ENCODE assay signal across 8 cellular contexts in genomic region chr1:2468041-2468472, GRCh38. TPM values are rescaled to one million over a fixed set of nuclear protein-coding genes. Genes with fewer than 3 reads are reported as not detected.
DNase-seq lines count a peak whose midpoint lies in the region; ATAC-seq and TF ChIP-seq lines count a peak whose summit lies in the region.

No MANE protein-coding gene starts in this region.

- H3K9me3 Mint-ChIP-seq in T-helper 2 cell treated with Interferon-gamma antibody and Interleukin-4, amounts not matched to agents 5 μg/mL and 100 μg/mL, for 36 hours, result no peaks in the 10 kb centered on the region

- DNase-seq in T-helper 2 cell, result peak in 4 of 5 experiments; percentile 14 to 30 (median 21)
- no peak for DNase-seq in T-helper 2 cell treated with Interferon-gamma antibody and Interleukin-4, amounts not matched to agents 5 μg/mL and 100 μg/mL, for 36 hours (ENCODE audit: low spot score)
- peak; percentile 6 to 26 for DNase-seq in activated CD4-positive, alpha-beta T cell treated with anti-CD3 and anti-CD28 coated beads, Interleukin-2, amount 50 U/mL, for 4 hours
- DNase-seq in erythroblast (lab: John Stamatoyannopoulos, UW), result peak; percentile 28 to 39
- DNase-seq in stimulated activated CD8-positive, alpha-beta memory T cell treated with anti-CD3 and anti-CD28 coated beads, Interleukin-4, amount 100 ng/mL, for 24 hours (ENCODE audit: low read depth), result peak; percentile 24
- DNase-seq in sciatic nerve (ENCODE audit: low spot score), result no peak
- DNase-seq in dedifferentiated amniotic fluid mesenchymal stem cell (ENCODE audit: extremely low spot score), result no peak
- no peak for DNase-seq in pons (ENCODE audit: low spot score)

- no peak overlapping the region for H3K27ac Mint-ChIP-seq in T-helper 2 cell treated with Interferon-gamma antibody and Interleukin-4, amounts not matched to agents 5 μg/mL and 100 μg/mL, for 36 hours

- TF ChIP-seq POLR2A in erythroblast (IDR thresholded peaks at IDR 0.05; ENCODE audit: low read length), result no peak

- no peak for ATAC-seq in sciatic nerve

- H3K27me3 Mint-ChIP-seq in T-helper 2 cell treated with Interferon-gamma antibody and Interleukin-4, amounts not matched to agents 5 μg/mL and 100 μg/mL, for 36 hours (ENCODE audit: low read depth), result no peaks in the 10 kb centered on the region

- peaks cover 2% of the 10 kb centered on the region for H3K4me1 Mint-ChIP-seq in T-helper 2 cell treated with Interferon-gamma antibody and Interleukin-4, amounts not matched to agents 5 μg/mL and 100 μg/mL, for 36 hours (ENCODE audit: low read depth)

- no peak overlapping the region for H3K4me3 Mint-ChIP-seq in T-helper 2 cell treated with Interferon-gamma antibody and Interleukin-4, amounts not matched to agents 5 μg/mL and 100 μg/mL, for 36 hours

- intact Hi-C loops in sciatic nerve (cut with DNase I), result no loop called here

- no peaks in the 10 kb centered on the region for H3K36me3 Mint-ChIP-seq in T-helper 2 cell treated with Interferon-gamma antibody and Interleukin-4, amounts not matched to agents 5 μg/mL and 100 μg/mL, for 36 hours (ENCODE audit: low read depth)

RNA-seq across cellular contexts. Expression of gene PLCH2, which starts 8.0 kb away (rescaled TPM):
- total RNA-seq in sciatic nerve, result 1.1 TPM

RNA-seq across cellular contexts. Expression of gene PEX10, which starts 55.7 kb away (rescaled TPM):
- total RNA-seq in sciatic nerve, result 18.1 TPM

RNA-seq across cellular contexts. Expression of gene PANK4, which starts 58.3 kb away (rescaled TPM):
- total RNA-seq in sciatic nerve, result 32.3 TPM

Comparison
In these comparisons a context has a peak if more than half of its experiments do, and no peak if none do; other contexts are left out.
1. DNase-seq: peak in T-helper 2 cell (4 of 5), activated CD4-positive, alpha-beta T cell treated with anti-CD3 and anti-CD28 coated beads, Interleukin-2, amount 50 U/mL, for 4 hours (2 of 2), erythroblast (2 of 2) and stimulated activated CD8-positive, alpha-beta memory T cell treated with anti-CD3 and anti-CD28 coated beads, Interleukin-4, amount 100 ng/mL, for 24 hours (single experiment); none in T-helper 2 cell treated with Interferon-gamma antibody and Interleukin-4, amounts not matched to agents 5 μg/mL and 100 μg/mL, for 36 hours (single experiment), sciatic nerve (single experiment), dedifferentiated amniotic fluid mesenchymal stem cell (single experiment) and pons (single experiment).